Comparison of ENCODE assay signal across 1 cellular context in the genomic region with DNA sequence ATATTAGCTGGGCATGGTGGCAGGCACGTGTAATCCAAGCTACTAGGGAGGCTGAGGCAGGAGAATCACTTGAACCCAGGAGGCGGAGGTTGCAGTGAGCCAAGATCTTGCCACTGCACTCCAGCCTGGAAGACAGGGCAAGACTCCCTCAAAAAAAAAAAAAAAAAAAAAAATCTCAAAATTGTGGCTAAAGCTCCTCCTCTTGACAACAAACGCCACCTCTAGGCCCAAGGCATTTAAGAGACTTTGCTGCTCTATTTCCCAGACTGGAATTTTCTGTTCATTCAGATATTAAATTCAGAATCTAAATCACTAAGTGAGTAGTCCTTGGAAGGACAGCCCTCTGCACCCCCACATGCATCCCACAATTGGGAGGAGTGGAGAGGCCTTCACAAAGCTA.
TF ChIP-seq lines count a peak whose summit lies in the region.

No MANE protein-coding gene starts in this region.

TF ChIP-seq in HepG2, 621 proteins besides CTCF, POLR2A, EP300 and RAD21:
- no peak for TF ChIP-seq HOXA7 (CRISPR knock-in tag; IDR thresholded peaks at IDR 0.05)
- TF ChIP-seq, protein P1, sequence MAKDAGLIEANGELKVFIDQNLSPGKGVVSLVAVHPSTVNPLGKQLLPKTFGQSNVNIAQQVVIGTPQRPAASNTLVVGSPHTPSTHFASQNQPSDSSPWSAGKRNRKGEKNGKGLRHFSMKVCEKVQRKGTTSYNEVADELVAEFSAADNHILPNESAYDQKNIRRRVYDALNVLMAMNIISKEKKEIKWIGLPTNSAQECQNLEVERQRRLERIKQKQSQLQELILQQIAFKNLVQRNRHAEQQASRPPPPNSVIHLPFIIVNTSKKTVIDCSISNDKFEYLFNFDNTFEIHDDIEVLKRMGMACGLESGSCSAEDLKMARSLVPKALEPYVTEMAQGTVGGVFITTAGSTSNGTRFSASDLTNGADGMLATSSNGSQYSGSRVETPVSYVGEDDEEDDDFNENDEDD (CRISPR knock-in tag; IDR thresholded peaks at IDR 0.05; ENCODE audit: borderline replicate concordance) = no peak
